23 cellular contexts compared by ENCODE assay signal in the genomic region with DNA sequence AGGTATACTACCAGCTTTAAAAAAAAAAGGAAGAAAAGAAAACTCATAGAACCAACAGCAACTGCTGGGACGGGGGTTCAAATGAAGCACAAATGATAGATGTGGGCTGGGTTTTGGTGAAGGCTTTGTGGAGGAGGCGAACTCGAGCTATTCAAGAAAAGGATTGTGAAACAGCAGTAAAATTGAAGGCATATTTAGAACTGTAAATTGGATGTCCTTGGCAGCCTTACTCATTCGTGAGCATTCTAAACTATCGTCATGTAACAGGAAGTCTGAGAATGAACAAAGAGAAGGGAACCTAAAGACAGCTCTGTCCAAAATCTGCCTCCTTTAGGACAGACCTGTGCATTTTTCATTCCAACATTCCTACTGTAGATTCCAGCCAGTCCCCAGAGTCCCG.
DNase-seq lines count a peak whose midpoint lies in the region; ATAC-seq, FAIRE-seq and TF ChIP-seq lines count a peak whose summit lies in the region.
"Had no signal": no experiment of that assay in that cellular context is flagged by ENCODE, and none has a peak within 500 bp of the region (broad histone marks: within the 10 kb centered on the region; RNA-seq: fewer than 3 reads in every experiment).

No MANE protein-coding gene starts in this region.

- no peak overlapping the region for H2AFZ ChIP-seq in GM12878 (ENCODE audit: control insufficient read depth, low read depth, low read length)
- H2AFZ ChIP-seq in hepatocyte: no peak overlapping the region

- POLR2A ChIA-PET in GM12878 (lab: Charles Lee) (no interaction called here), GM10248 (lab: Yijun Ruan, JAX) (no interaction called here)

- intact Hi-C loops in GM12878 (cut with micrococcal nuclease; ENCODE audit: unreplicated experiment): no loop called here
- intact Hi-C loops in Calu3 (cut with micrococcal nuclease; ENCODE audit: unreplicated experiment): no loop called here

- H3K27me3 Mint-ChIP-seq in Calu3 (ENCODE audit: unreplicated experiment): no peaks in the 10 kb centered on the region
- H3K27me3 Mint-ChIP-seq: activated CD4-positive, alpha-beta T cell treated with anti-CD3 and anti-CD28 coated beads for 36 hours; activated naive CD8-positive, alpha-beta T cell treated with anti-CD3 and anti-CD28 coated beads, Interleukin-2, amount 10 ng/mL, durations not matched to agents 7 days and 5 days; activated T-helper 17 cell treated with anti-CD3 and anti-CD28 coated beads, Interleukin-2, amount 50 U/mL, for 72 hours; CD4-positive, CD25-positive, alpha-beta regulatory T cell had no signal

- SMC1A ChIA-PET in GM12878 (lab: Charles Lee; ENCODE audit: uncharacterized antibody, unreplicated experiment): interaction anchor here (0.6 to 0.7 kb wide), 3 partner anchors 266 to 1819 kb away, joined by 3 to 4 read pairs (median 3); no protein-coding TSS in a partner anchor

- DNase-seq in SIG-M5 treated with dmso at 0.1 percent for 504 hours (lab: John Stamatoyannopoulos, UW; ENCODE audit: unreplicated experiment) (peak; percentile 22), SIG-M5 (lab: John Stamatoyannopoulos, UW) (no peak), GM12878 (ENCODE audit: low read depth, low spot score) (no peak), fibroblast of the conjunctiva (ENCODE audit: low read depth) (peak; percentile 44), Calu3 (no peak), GM10248 (ENCODE audit: extremely low spot score) (no peak), hepatocyte (ENCODE audit: low spot score) (no peak)
- DNase-seq in stimulated activated CD4-positive, alpha-beta T cell treated with anti-CD3 and anti-CD28 coated beads, Interleukin-1b, Interleukin-23, amount 100 ng/mL, for 48 hours: no peak
- DNase-seq: activated CD4-positive, alpha-beta T cell treated with anti-CD3 and anti-CD28 coated beads for 36 hours; activated naive CD8-positive, alpha-beta T cell treated with anti-CD3 and anti-CD28 coated beads, Interleukin-2, amount 10 ng/mL, durations not matched to agents 7 days and 5 days; brain microvascular endothelial cell; CD4-positive, CD25-positive, alpha-beta regulatory T cell; dermis blood vessel endothelial cell; DMS53; NCI-H1105 treated with DMSO at 0.1 percent for 48 hours; NCI-H2081 treated with DMSO at 0.1 percent for 48 hours; NCI-H510A treated with DMSO at 0.1 percent for 48 hours; occipital lobe; right lobe of liver; stimulated activated naive CD4-positive, alpha-beta T cell; transverse colon had no signal

- H3K4me1 ChIP-seq in GM12878 (ENCODE audit: control insufficient read depth, insufficient read depth, low read length) (no peaks in the 10 kb centered on the region), hepatocyte (ENCODE audit: insufficient read depth) (no peaks in the 10 kb centered on the region)
- H3K4me1 ChIP-seq: transverse colon had no signal

- no peaks in the 10 kb centered on the region for H3K79me2 ChIP-seq in GM12878 (ENCODE audit: control insufficient read depth, insufficient read depth, low read length)
- no peaks in the 10 kb centered on the region for H3K79me2 ChIP-seq in hepatocyte

- H3K4me3 Mint-ChIP-seq in Calu3 (ENCODE audit: low read depth, unreplicated experiment): no peak overlapping the region
- H3K4me3 Mint-ChIP-seq: activated CD4-positive, alpha-beta T cell treated with anti-CD3 and anti-CD28 coated beads for 36 hours; activated naive CD8-positive, alpha-beta T cell treated with anti-CD3 and anti-CD28 coated beads, Interleukin-2, amount 10 ng/mL, durations not matched to agents 7 days and 5 days; activated T-helper 17 cell treated with anti-CD3 and anti-CD28 coated beads, Interleukin-2, amount 50 U/mL, for 72 hours; CD4-positive, CD25-positive, alpha-beta regulatory T cell had no signal

- H3K27me3 ChIP-seq in GM12878 (replicated peaks in 1 of 2; ENCODE audit: control insufficient read depth in 2 of 2, insufficient read depth in 2 of 2, low read length in 1 of 2) (no peaks in the 10 kb centered on the region), hepatocyte (no peaks in the 10 kb centered on the region)
- H3K27me3 ChIP-seq: brain microvascular endothelial cell, right lobe of liver, transverse colon had no signal

- H3K4me2 ChIP-seq in GM12878 (ENCODE audit: control insufficient read depth, insufficient read depth) (no peak overlapping the region), hepatocyte (no peak overlapping the region)

- H3K4me3 ChIP-seq in GM12878: no peak overlapping the region
- no peak overlapping the region for H3K4me3 ChIP-seq in hepatocyte
- H3K4me3 ChIP-seq: K562, right lobe of liver, transverse colon had no signal

- in situ Hi-C loops in GM12878 (cut with MboI): no loop called here

- CTCF ChIA-PET in GM12878 (lab: Yijun Ruan, JAX): no interaction called here
- CTCF ChIA-PET in Calu3 (lab: Charles Lee): interaction anchor here (0.6 kb wide), 1 partner anchor 276 kb away, joined by 3 read pairs; no protein-coding TSS in a partner anchor
- CTCF ChIA-PET in GM10248 (lab: Yijun Ruan, JAX): interaction anchor here (0.8 kb wide), 1 partner anchor 174 kb away, joined by 3 read pairs; no protein-coding TSS in a partner anchor

- no peak for ATAC-seq in GM12878
- ATAC-seq: activated CD4-positive, alpha-beta T cell treated with anti-CD3 and anti-CD28 coated beads for 36 hours; activated T-helper 17 cell treated with anti-CD3 and anti-CD28 coated beads, Interleukin-2, amount 50 U/mL, for 72 hours; K562; right lobe of liver had no signal

- peaks cover 2% of the 10 kb centered on the region; the same call in 1 of the 3 replicates for H3K9me3 ChIP-seq in GM12878 (replicated peaks; ENCODE audit: control insufficient read depth, insufficient read depth, low read length)
- H3K9me3 ChIP-seq in hepatocyte (ENCODE audit: low read depth): no peaks in the 10 kb centered on the region
- H3K9me3 ChIP-seq: right lobe of liver had no signal

- no peaks in the 10 kb centered on the region for H3K9me2 ChIP-seq in hepatocyte (replicated peaks; ENCODE audit: insufficient read depth)

- H3K9me3 Mint-ChIP-seq in Calu3 (ENCODE audit: low read depth, unreplicated experiment): peaks cover 3% of the 10 kb centered on the region
- H3K9me3 Mint-ChIP-seq: activated T-helper 17 cell treated with anti-CD3 and anti-CD28 coated beads, Interleukin-2, amount 50 U/mL, for 72 hours had no signal

- no peak for TF ChIP-seq EP300 in GM12878 (IDR thresholded peaks at IDR 0.05; ENCODE audit: borderline replicate concordance in 1 of 2, control insufficient read depth in 1 of 2, low read depth in 2 of 2, low read length in 2 of 2)

- no peak overlapping the region for H3K9ac ChIP-seq in GM12878 (ENCODE audit: control insufficient read depth, insufficient read depth, low read length)

- no peaks in the 10 kb centered on the region for H4K20me1 ChIP-seq in GM12878 (ENCODE audit: control insufficient read depth, insufficient read depth)
- H4K20me1 ChIP-seq in hepatocyte (ENCODE audit: insufficient read depth, poor library complexity, severe bottlenecking): no peaks in the 10 kb centered on the region

- no peak overlapping the region for H3K27ac Mint-ChIP-seq in Calu3 (ENCODE audit: unreplicated experiment)
- H3K27ac Mint-ChIP-seq: activated CD4-positive, alpha-beta T cell treated with anti-CD3 and anti-CD28 coated beads for 36 hours; activated naive CD8-positive, alpha-beta T cell treated with anti-CD3 and anti-CD28 coated beads, Interleukin-2, amount 10 ng/mL, durations not matched to agents 7 days and 5 days had no signal

- H3K4me1 Mint-ChIP-seq in Calu3 (ENCODE audit: low read depth, unreplicated experiment): no peaks in the 10 kb centered on the region
- H3K4me1 Mint-ChIP-seq: activated naive CD8-positive, alpha-beta T cell treated with anti-CD3 and anti-CD28 coated beads, Interleukin-2, amount 10 ng/mL, durations not matched to agents 7 days and 5 days; activated T-helper 17 cell treated with anti-CD3 and anti-CD28 coated beads, Interleukin-2, amount 50 U/mL, for 72 hours; CD4-positive, CD25-positive, alpha-beta regulatory T cell had no signal

- no peak for TF ChIP-seq POLR2A in GM12878 (IDR thresholded peaks at IDR 0.05; ENCODE audit: low read depth, low read length)

- no peak for FAIRE-seq in GM12878 (lab: Jason Lieb, UNC)
- FAIRE-seq: K562 had no signal

- BruUV-seq in GM12878 (replicated peaks; lab: Mats Ljungman, UMichigan): TSS peak; percentile 34
- no TSS peak for BruUV-seq in Calu3 (replicated peaks; lab: Mats Ljungman, UMichigan)

- H3K36me3 ChIP-seq in GM12878 (ENCODE audit: control insufficient read depth in 2 of 2, insufficient read depth in 2 of 2, low read length in 1 of 2) (peaks cover 4 to 6% of the 10 kb centered on the region in 2 experiments), hepatocyte (replicated peaks; ENCODE audit: insufficient read depth, low read depth) (no peaks in the 10 kb centered on the region)

- RAD21 ChIA-PET in GM12878 (lab: Charles Lee; ENCODE audit: unreplicated experiment): no interaction called here

- H3K27ac ChIP-seq in GM12878 (ENCODE audit: control insufficient read depth, insufficient read depth) (no peak overlapping the region), hepatocyte (no peak overlapping the region)
- H3K27ac ChIP-seq: brain microvascular endothelial cell, transverse colon had no signal

- WGBS in GM12878 (ENCODE audit: insufficient coverage, insufficient replicate concordance, low lambda C conversion rate, missing lambda C conversion rate): 99% methylated on average over 6 of the region's 6 CpGs
- 88% methylated on average over 6 of the region's 6 CpGs for WGBS in hepatocyte (ENCODE audit: low lambda C conversion rate, missing lambda C conversion rate)

- TF ChIP-seq RAD21 in GM12878 (IDR thresholded peaks at IDR 0.05; ENCODE audit: insufficient read depth, low read depth, low read length): no peak

- TF ChIP-seq CTCF in GM12878 (IDR thresholded peaks at IDR 0.05 in 2 of 3, conservative IDR thresholded peaks at IDR 0.05 in 1 of 3; ENCODE audit: control insufficient read depth in 2 of 3, extremely low read depth in 1 of 3, insufficient read depth in 1 of 3, low read depth in 3 of 3, low read length in 3 of 3) (no peak), Calu3 (IDR thresholded peaks at IDR 0.05; ENCODE audit: unreplicated experiment) (no peak), GM10248 (IDR thresholded peaks at IDR 0.05; ENCODE audit: control extremely low read depth, extremely low read depth, low read depth, missing control alignments) (no peak), hepatocyte (IDR thresholded peaks at IDR 0.05; ENCODE audit: poor library complexity) (no peak)

- H3K36me3 Mint-ChIP-seq in Calu3 (ENCODE audit: insufficient read depth, unreplicated experiment): peaks cover 6% of the 10 kb centered on the region

TF ChIP-seq in GM12878, 131 proteins besides CTCF, POLR2A, EP300 and RAD21 (continues in another document):
- TF ChIP-seq TBL1XR1 (IDR thresholded peaks at IDR 0.05; ENCODE audit: low read depth, low read length): no peak
- TF ChIP-seq HDAC2 (IDR thresholded peaks at IDR 0.05): no peak
- no peak for TF ChIP-seq STAT3 (IDR thresholded peaks at IDR 0.05; ENCODE audit: low read depth, low read length)
- TF ChIP-seq IKZF1 (conservative IDR thresholded peaks at IDR 0.05): no peak
- no peak for TF ChIP-seq TAF1 (IDR thresholded peaks at IDR 0.05; ENCODE audit: borderline replicate concordance, low read depth, low read length)
- no peak for TF ChIP-seq CREB1 (IDR thresholded peaks at IDR 0.05; ENCODE audit: low read depth)
- no peak for TF ChIP-seq SREBF1 (IDR thresholded peaks at IDR 0.05; ENCODE audit: low read length)
- TF ChIP-seq IRF4 (IDR thresholded peaks at IDR 0.05; ENCODE audit: low read depth, low read length): no peak

Comparison
In these comparisons a context has a peak if more than half of its experiments do, and no peak if none do; other contexts are left out.
1. DNase-seq: peak in SIG-M5 treated with dmso at 0.1 percent for 504 hours (single experiment) and fibroblast of the conjunctiva (single experiment); none in SIG-M5 (single experiment), GM12878 (single experiment), stimulated activated CD4-positive, alpha-beta T cell treated with anti-CD3 and anti-CD28 coated beads, Interleukin-1b, Interleukin-23, amount 100 ng/mL, for 48 hours (single experiment), Calu3 (single experiment), GM10248 (single experiment) and hepatocyte (single experiment).